ENCODE assay signal across 19 cellular contexts in the genomic region with DNA sequence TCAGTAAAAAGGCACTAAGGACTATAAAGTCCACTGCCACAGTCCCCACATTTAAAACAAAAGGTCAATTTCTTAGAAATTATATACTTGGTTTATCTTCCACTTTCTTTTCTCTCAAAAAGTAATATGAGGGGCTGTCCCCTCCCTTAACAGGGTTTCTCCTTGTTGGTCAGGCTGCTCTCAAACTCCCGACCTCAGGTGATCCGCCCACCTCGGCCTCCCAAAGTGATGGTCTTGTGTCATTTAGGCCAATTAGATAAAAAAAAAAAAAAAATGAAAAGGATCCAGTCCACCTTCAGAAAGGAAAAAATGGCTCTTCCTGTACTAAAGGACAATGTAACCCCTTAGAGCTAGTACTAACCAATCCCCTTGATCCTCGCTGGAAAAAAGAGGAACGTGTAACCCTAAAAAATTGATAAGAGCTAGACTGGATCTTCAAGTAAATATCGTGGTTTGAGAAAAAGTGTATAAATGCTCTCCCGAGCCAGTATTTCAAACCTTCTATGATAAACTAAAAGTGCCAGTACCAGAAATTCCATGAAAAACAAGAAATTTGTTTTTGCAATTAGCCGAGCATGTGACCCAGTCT. TPM values are rescaled to one million over a fixed set of nuclear protein-coding genes. Genes with fewer than 3 reads are reported as not detected.
A peak's percentile ranks its signal among the peaks of the same experiment; 100 is the strongest.
DNase-seq lines count a peak whose midpoint lies in the region; ATAC-seq and TF ChIP-seq lines count a peak whose summit lies in the region.
"Had no signal": no experiment of that assay in that cellular context is flagged by ENCODE, and none has a peak within 500 bp of the region (broad histone marks: within the 10 kb centered on the region; RNA-seq: fewer than 3 reads in every experiment).

No MANE protein-coding gene starts in this region.

- H4K20me1 ChIP-seq in OCI-LY3 (ENCODE audit: insufficient read depth, low read length) (no peaks in the 10 kb centered on the region), smooth muscle cell (ENCODE audit: low read depth) (no peaks in the 10 kb centered on the region)

- H3K4me1 ChIP-seq in OCI-LY3 (ENCODE audit: low read length) (peaks cover 64% of the 10 kb centered on the region), smooth muscle cell (ENCODE audit: low read depth) (no peaks in the 10 kb centered on the region)
- H3K4me1 ChIP-seq: SJCRH30 had no signal

- no peaks in the 10 kb centered on the region for H3K9me3 Mint-ChIP-seq in activated CD4-positive, alpha-beta memory T cell treated with anti-CD3 and anti-CD28 coated beads, Interleukin-2, amount 10 ng/mL, durations not matched to agents 7 days and 5 days
- H3K9me3 Mint-ChIP-seq in activated CD4-positive, alpha-beta memory T cell treated with anti-CD3 and anti-CD28 coated beads for 36 hours = no peaks in the 10 kb centered on the region
- no peaks in the 10 kb centered on the region for H3K9me3 Mint-ChIP-seq in activated T-helper 17 cell treated with anti-CD3 and anti-CD28 coated beads, Interleukin-2, amount 50 U/mL, for 72 hours
- peaks cover 0 to 14% (median 9%) of the 10 kb centered on the region in 7 donors for H3K9me3 Mint-ChIP-seq in CD14-positive monocyte
- no peaks in the 10 kb centered on the region for H3K9me3 Mint-ChIP-seq in activated T-helper 1 cell treated with anti-CD3 and anti-CD28 coated beads, Interleukin-12 subunit alpha, Interleukin-12 subunit beta, Interleukin-2, Interleukin-4 antibody, amounts not matched to agents 30 ng/mL and 10 ng/mL and 1 ng/mL, durations not matched to agents 14 hours and 24 hours and 36 hours

- peaks cover 21% of the 10 kb centered on the region for H3K79me2 ChIP-seq in OCI-LY3 (ENCODE audit: low read length)
- H3K79me2 ChIP-seq in smooth muscle cell (ENCODE audit: low read depth) = no peaks in the 10 kb centered on the region

- H3K27me3 ChIP-seq in OCI-LY3 (ENCODE audit: low read depth, low read length) (no peaks in the 10 kb centered on the region), smooth muscle cell (ENCODE audit: low read depth) (no peaks in the 10 kb centered on the region)
- H3K27me3 ChIP-seq: SJCRH30 had no signal

- CTCF ChIA-PET in activated CD4-positive, alpha-beta memory T cell treated with anti-CD3 and anti-CD28 coated beads, Interleukin-2, amount 10 ng/mL, durations not matched to agents 7 days and 5 days (lab: Charles Lee) = interaction anchor here (1.3 kb wide), 1 partner anchor 12 kb away, joined by 3 read pairs; no protein-coding TSS in a partner anchor
- CTCF ChIA-PET in activated CD4-positive, alpha-beta memory T cell treated with anti-CD3 and anti-CD28 coated beads for 36 hours (lab: Charles Lee) = no interaction called here

- H3K36me3 ChIP-seq in OCI-LY3 (replicated peaks; ENCODE audit: low read depth, low read length) (peaks cover 11% of the 10 kb centered on the region), smooth muscle cell (ENCODE audit: low read depth) (no peaks in the 10 kb centered on the region)
- H3K36me3 ChIP-seq: SJCRH30 had no signal

- H3K9me3 ChIP-seq in OCI-LY3 (ENCODE audit: insufficient read depth, low read length) (no peaks in the 10 kb centered on the region), smooth muscle cell (replicated peaks; ENCODE audit: low read depth) (no peaks in the 10 kb centered on the region)
- H3K9me3 ChIP-seq: SJCRH30 had no signal

- ATAC-seq in activated T-helper 17 cell treated with anti-CD3 and anti-CD28 coated beads, Interleukin-2, amount 50 U/mL, for 72 hours (replicated peaks) = no peak
- ATAC-seq: HepG2 had no signal

- no peaks in the 10 kb centered on the region for H3F3A ChIP-seq in smooth muscle cell (ENCODE audit: low read depth)

- POLR2A ChIA-PET in activated CD4-positive, alpha-beta memory T cell treated with anti-CD3 and anti-CD28 coated beads, Interleukin-2, amount 10 ng/mL, durations not matched to agents 7 days and 5 days (lab: Charles Lee) = interaction anchor here (2.1 to 2.6 kb wide), 2 partner anchors 9 to 13 kb away, joined by 8 to 18 read pairs; a partner anchor contains a TSS
- POLR2A ChIA-PET in activated CD4-positive, alpha-beta memory T cell treated with anti-CD3 and anti-CD28 coated beads for 36 hours (lab: Charles Lee) = no interaction called here

- peak overlapping the region; percentile 47 for H3K27ac Mint-ChIP-seq in activated CD4-positive, alpha-beta memory T cell treated with anti-CD3 and anti-CD28 coated beads, Interleukin-2, amount 10 ng/mL, durations not matched to agents 7 days and 5 days
- H3K27ac Mint-ChIP-seq in activated CD4-positive, alpha-beta memory T cell treated with anti-CD3 and anti-CD28 coated beads for 36 hours = no peak overlapping the region
- no peak overlapping the region for H3K27ac Mint-ChIP-seq in activated T-helper 17 cell treated with anti-CD3 and anti-CD28 coated beads, Interleukin-2, amount 50 U/mL, for 72 hours
- no peak overlapping the region for H3K27ac Mint-ChIP-seq in CD14-positive monocyte
- no peak overlapping the region for H3K27ac Mint-ChIP-seq in activated T-helper 1 cell treated with anti-CD3 and anti-CD28 coated beads, Interleukin-12 subunit alpha, Interleukin-12 subunit beta, Interleukin-2, Interleukin-4 antibody, amounts not matched to agents 30 ng/mL and 10 ng/mL and 1 ng/mL, durations not matched to agents 14 hours and 24 hours and 36 hours

- intact Hi-C loops in activated CD4-positive, alpha-beta memory T cell treated with anti-CD3 and anti-CD28 coated beads for 36 hours (cut with micrococcal nuclease) = no loop called here
- intact Hi-C loops in CD14-positive monocyte (cut with micrococcal nuclease) = no loop called here
- intact Hi-C loops in activated T-helper 1 cell treated with anti-CD3 and anti-CD28 coated beads, Interleukin-12 subunit alpha, Interleukin-12 subunit beta, Interleukin-2, Interleukin-4 antibody, amounts not matched to agents 30 ng/mL and 10 ng/mL and 1 ng/mL, durations not matched to agents 14 hours and 24 hours and 36 hours (cut with micrococcal nuclease) = no loop called here

- no peaks in the 10 kb centered on the region for H3K27me3 Mint-ChIP-seq in activated CD4-positive, alpha-beta memory T cell treated with anti-CD3 and anti-CD28 coated beads, Interleukin-2, amount 10 ng/mL, durations not matched to agents 7 days and 5 days
- H3K27me3 Mint-ChIP-seq in activated CD4-positive, alpha-beta memory T cell treated with anti-CD3 and anti-CD28 coated beads for 36 hours = peaks cover 2% of the 10 kb centered on the region
- H3K27me3 Mint-ChIP-seq in activated T-helper 17 cell treated with anti-CD3 and anti-CD28 coated beads, Interleukin-2, amount 50 U/mL, for 72 hours = no peaks in the 10 kb centered on the region
- H3K27me3 Mint-ChIP-seq in CD14-positive monocyte (ENCODE audit: low read depth in 3 of 3) = peaks cover 15 to 33% (median 27%) of the 10 kb centered on the region in 3 donors
- H3K27me3 Mint-ChIP-seq in activated T-helper 1 cell treated with anti-CD3 and anti-CD28 coated beads, Interleukin-12 subunit alpha, Interleukin-12 subunit beta, Interleukin-2, Interleukin-4 antibody, amounts not matched to agents 30 ng/mL and 10 ng/mL and 1 ng/mL, durations not matched to agents 14 hours and 24 hours and 36 hours (ENCODE audit: insufficient read depth) = peaks cover 13% of the 10 kb centered on the region

- TF ChIP-seq CTCF in OCI-LY3 (IDR thresholded peaks at IDR 0.05; ENCODE audit: low read depth, low read length) = no peak
- no peak for TF ChIP-seq CTCF in CD14-positive monocyte (IDR thresholded peaks at IDR 0.05)
- TF ChIP-seq CTCF in smooth muscle cell (IDR thresholded peaks at IDR 0.05; ENCODE audit: borderline replicate concordance, insufficient read depth, poor library complexity, severe bottlenecking) = no peak

- H2AFZ ChIP-seq in OCI-LY3 (ENCODE audit: low read depth, low read length) (no peak overlapping the region), smooth muscle cell (ENCODE audit: low read depth) (no peak overlapping the region)

- DNase-seq in activated CD4-positive, alpha-beta memory T cell treated with anti-CD3 and anti-CD28 coated beads, Interleukin-2, amount 10 ng/mL, durations not matched to agents 7 days and 5 days = no peak
- no peak for DNase-seq in activated CD4-positive, alpha-beta memory T cell treated with anti-CD3 and anti-CD28 coated beads for 36 hours
- DNase-seq in GDM1 (lab: John Stamatoyannopoulos, UW) (no peak), CD14-positive monocyte (ENCODE audit: low spot score) (no peak), smooth muscle cell (lab: John Stamatoyannopoulos, UW; ENCODE audit: unreplicated experiment) (no peak)
- DNase-seq in activated T-helper 1 cell treated with anti-CD3 and anti-CD28 coated beads, Interleukin-12 subunit alpha, Interleukin-12 subunit beta, Interleukin-2, Interleukin-4 antibody, amounts not matched to agents 30 ng/mL and 10 ng/mL and 1 ng/mL, durations not matched to agents 14 hours and 24 hours and 36 hours (ENCODE audit: low spot score) = no peak
- DNase-seq: DMS53, Karpas-422, MM.1S, NCI-H1417, NCI-H2029, NCI-H510A, SJCRH30, SW 1271 had no signal

- peaks cover 65% of the 10 kb centered on the region for H3K4me1 Mint-ChIP-seq in activated CD4-positive, alpha-beta memory T cell treated with anti-CD3 and anti-CD28 coated beads, Interleukin-2, amount 10 ng/mL, durations not matched to agents 7 days and 5 days
- peaks cover 40% of the 10 kb centered on the region for H3K4me1 Mint-ChIP-seq in activated CD4-positive, alpha-beta memory T cell treated with anti-CD3 and anti-CD28 coated beads for 36 hours (ENCODE audit: low read depth)
- H3K4me1 Mint-ChIP-seq in activated T-helper 17 cell treated with anti-CD3 and anti-CD28 coated beads, Interleukin-2, amount 50 U/mL, for 72 hours = peaks cover 46% of the 10 kb centered on the region
- peaks cover 14% of the 10 kb centered on the region for H3K4me1 Mint-ChIP-seq in CD14-positive monocyte
- peaks cover 25% of the 10 kb centered on the region for H3K4me1 Mint-ChIP-seq in activated T-helper 1 cell treated with anti-CD3 and anti-CD28 coated beads, Interleukin-12 subunit alpha, Interleukin-12 subunit beta, Interleukin-2, Interleukin-4 antibody, amounts not matched to agents 30 ng/mL and 10 ng/mL and 1 ng/mL, durations not matched to agents 14 hours and 24 hours and 36 hours (ENCODE audit: low read depth)

- 84% methylated on average over 8 of the region's 8 CpGs for WGBS in smooth muscle cell (ENCODE audit: low lambda C conversion rate)

- H3K4me3 ChIP-seq in OCI-LY3 (ENCODE audit: low read length) (peak overlapping the region; percentile 72), smooth muscle cell (no peak overlapping the region)
- H3K4me3 ChIP-seq: SJCRH30 had no signal

- peak overlapping the region; percentile 92 for H3K9ac ChIP-seq in OCI-LY3 (ENCODE audit: low read length)
- H3K9ac ChIP-seq in smooth muscle cell (ENCODE audit: low read depth) = no peak overlapping the region

- peak overlapping the region; percentile 5 for H3K4me3 Mint-ChIP-seq in activated CD4-positive, alpha-beta memory T cell treated with anti-CD3 and anti-CD28 coated beads, Interleukin-2, amount 10 ng/mL, durations not matched to agents 7 days and 5 days
- H3K4me3 Mint-ChIP-seq in activated CD4-positive, alpha-beta memory T cell treated with anti-CD3 and anti-CD28 coated beads for 36 hours = no peak overlapping the region
- H3K4me3 Mint-ChIP-seq in activated T-helper 17 cell treated with anti-CD3 and anti-CD28 coated beads, Interleukin-2, amount 50 U/mL, for 72 hours = peak overlapping the region; percentile 71
- H3K4me3 Mint-ChIP-seq in CD14-positive monocyte = peak overlapping the region in 1 of 2 donors; percentile 76
- no peak overlapping the region for H3K4me3 Mint-ChIP-seq in activated T-helper 1 cell treated with anti-CD3 and anti-CD28 coated beads, Interleukin-12 subunit alpha, Interleukin-12 subunit beta, Interleukin-2, Interleukin-4 antibody, amounts not matched to agents 30 ng/mL and 10 ng/mL and 1 ng/mL, durations not matched to agents 14 hours and 24 hours and 36 hours

- H3K4me2 ChIP-seq in OCI-LY3 (ENCODE audit: low read length) (peak overlapping the region; percentile 82), smooth muscle cell (no peak overlapping the region)

- H3K27ac ChIP-seq in OCI-LY3 (ENCODE audit: low read length) = peak overlapping the region; percentile 97
- no peak overlapping the region for H3K27ac ChIP-seq in smooth muscle cell (ENCODE audit: low read depth)
- H3K27ac ChIP-seq: C4-2B, RWPE1, SJCRH30 had no signal

- peaks cover 6% of the 10 kb centered on the region for H3K36me3 Mint-ChIP-seq in activated CD4-positive, alpha-beta memory T cell treated with anti-CD3 and anti-CD28 coated beads, Interleukin-2, amount 10 ng/mL, durations not matched to agents 7 days and 5 days (ENCODE audit: low read depth)
- H3K36me3 Mint-ChIP-seq in activated CD4-positive, alpha-beta memory T cell treated with anti-CD3 and anti-CD28 coated beads for 36 hours = no peaks in the 10 kb centered on the region
- peaks cover 6% of the 10 kb centered on the region for H3K36me3 Mint-ChIP-seq in activated T-helper 17 cell treated with anti-CD3 and anti-CD28 coated beads, Interleukin-2, amount 50 U/mL, for 72 hours (ENCODE audit: low read depth)
- H3K36me3 Mint-ChIP-seq in CD14-positive monocyte = no peaks in the 10 kb centered on the region
- H3K36me3 Mint-ChIP-seq in activated T-helper 1 cell treated with anti-CD3 and anti-CD28 coated beads, Interleukin-12 subunit alpha, Interleukin-12 subunit beta, Interleukin-2, Interleukin-4 antibody, amounts not matched to agents 30 ng/mL and 10 ng/mL and 1 ng/mL, durations not matched to agents 14 hours and 24 hours and 36 hours (ENCODE audit: low read depth) = no peaks in the 10 kb centered on the region

RNA-seq across cellular contexts. Expression of a gene that starts 9.0 kb away (rescaled TPM):
- total RNA-seq in activated CD4-positive, alpha-beta memory T cell treated with anti-CD3 and anti-CD28 coated beads, Interleukin-2, amount 10 ng/mL, durations not matched to agents 7 days and 5 days = 10 to 100 TPM; 64.1 to 64.4 TPM
- total RNA-seq in activated CD4-positive, alpha-beta memory T cell treated with anti-CD3 and anti-CD28 coated beads for 36 hours = 10 to 100 TPM in 1 of 2 experiments, 1 to 10 TPM in 1; 8.4 to 10.7 TPM
- total RNA-seq in activated T-helper 17 cell treated with anti-CD3 and anti-CD28 coated beads, Interleukin-2, amount 50 U/mL, for 72 hours = 10 to 100 TPM; 41.1 to 53.1 TPM
- polyA plus RNA-seq in CD14-positive monocyte (not detected), smooth muscle cell (not detected in 2 replicates)
- total RNA-seq in activated T-helper 1 cell treated with anti-CD3 and anti-CD28 coated beads, Interleukin-12 subunit alpha, Interleukin-12 subunit beta, Interleukin-2, Interleukin-4 antibody, amounts not matched to agents 30 ng/mL and 10 ng/mL and 1 ng/mL, durations not matched to agents 14 hours and 24 hours and 36 hours = 55.4 and 61.6 TPM in 2 replicates
- 0.54 TPM in 1 of 2 replicates, not detected in the other for total RNA-seq in smooth muscle cell
- total RNA-seq: HepG2, SJCRH30 had no signal

Comparison
In these comparisons a context has a peak if more than half of its experiments do, and no peak if none do; other contexts are left out.
1. H3K4me3 Mint-ChIP-seq: peak in activated CD4-positive, alpha-beta memory T cell treated with anti-CD3 and anti-CD28 coated beads, Interleukin-2, amount 10 ng/mL, durations not matched to agents 7 days and 5 days (single experiment) and activated T-helper 17 cell treated with anti-CD3 and anti-CD28 coated beads, Interleukin-2, amount 50 U/mL, for 72 hours (single experiment); none in activated CD4-positive, alpha-beta memory T cell treated with anti-CD3 and anti-CD28 coated beads for 36 hours (single experiment) and activated T-helper 1 cell treated with anti-CD3 and anti-CD28 coated beads, Interleukin-12 subunit alpha, Interleukin-12 subunit beta, Interleukin-2, Interleukin-4 antibody, amounts not matched to agents 30 ng/mL and 10 ng/mL and 1 ng/mL, durations not matched to agents 14 hours and 24 hours and 36 hours (single experiment).